ENCODE assay signal across 8 cellular contexts in genomic region chr19:1253514-1254080, GRCh38. TPM values are rescaled to one million over a fixed set of nuclear protein-coding genes. Genes with fewer than 3 reads are reported as not detected.
DNase-seq lines count a peak whose midpoint lies in the region; ATAC-seq and TF ChIP-seq lines count a peak whose summit lies in the region.

No MANE protein-coding gene starts in this region.

- intact Hi-C loops in Caco-2 (cut with micrococcal nuclease; ENCODE audit: unreplicated experiment) (loop anchor here (1.0 kb wide), 1 partner anchor 13 kb away; no protein-coding TSS in a partner anchor), esophagus squamous epithelium (cut with DNase I) (no loop called here), prostate gland (cut with DNase I) (no loop called here)

- in situ Hi-C loops in HAP-1 (cut with MboI; ENCODE audit: low sequenced_read_pairs) = no loop called here

- DNase-seq in Caco-2 = peak; percentile 95
- peak; percentile 95 to 98 for DNase-seq in SJSA1 (ENCODE audit: low read depth in 1 of 2, low spot score in 2 of 2)
- DNase-seq in esophagus squamous epithelium (lab: John Stamatoyannopoulos, UW) = no peak
- peak; percentile 76 for DNase-seq in prostate gland (ENCODE audit: low spot score)
- no peak for DNase-seq in D341Med (ENCODE audit: low spot score)
- DNase-seq in HAP-1 (ENCODE audit: low spot score in 2 of 2) = no peak

- peak overlapping the region; percentile 91 for H3K27ac Mint-ChIP-seq in Caco-2 (ENCODE audit: unreplicated experiment)

- CTCF ChIA-PET in Caco-2 (lab: Charles Lee) = interaction anchor here (1.4 to 2.2 kb wide), 3 partner anchors 9 to 15 kb away, joined by 3 to 37 read pairs (median 22); partner anchors contain the start of gene CIRBP

- H3K36me3 Mint-ChIP-seq in Caco-2 (ENCODE audit: insufficient read depth, unreplicated experiment) = peaks cover 96% of the 10 kb centered on the region

- H3K4me3 Mint-ChIP-seq in Caco-2 (ENCODE audit: unreplicated experiment) = peak overlapping the region; percentile 96

- H3K4me1 ChIP-seq in Caco-2 (peaks cover 38% of the 10 kb centered on the region), SJSA1 (replicated peaks) (peaks cover 57% of the 10 kb centered on the region), esophagus squamous epithelium (peaks cover 54 to 80% (median 63%) of the 10 kb centered on the region in 3 donors), prostate gland (replicated peaks) (peaks cover 39% of the 10 kb centered on the region), HAP-1 (no peaks in the 10 kb centered on the region)

- peaks cover 12% of the 10 kb centered on the region for H3K4me1 Mint-ChIP-seq in Caco-2 (ENCODE audit: low read depth, unreplicated experiment)

- H3K27me3 ChIP-seq in Caco-2 (replicated peaks; ENCODE audit: control insufficient read depth, insufficient read depth, low read length) (no peaks in the 10 kb centered on the region), SJSA1 (replicated peaks) (no peaks in the 10 kb centered on the region), esophagus squamous epithelium (no peaks in the 10 kb centered on the region), prostate gland (replicated peaks; ENCODE audit: insufficient read depth) (no peaks in the 10 kb centered on the region), HAP-1 (ENCODE audit: low read depth) (no peaks in the 10 kb centered on the region)

- POLR2A ChIA-PET in Caco-2 (lab: Charles Lee) = interaction anchor here (1.0 to 2.3 kb wide), 4 partner anchors 8 to 16 kb away, joined by 6 to 61 read pairs (median 22); partner anchors contain the start of gene CIRBP

- peak overlapping the region; percentile 62 for H3K4me3 ChIP-seq in Caco-2 (ENCODE audit: low read depth, low read length)
- peak overlapping the region; percentile 89 for H3K4me3 ChIP-seq in SJSA1
- peak overlapping the region; percentile 73 to 98 (median 90) for H3K4me3 ChIP-seq in esophagus squamous epithelium
- peak overlapping the region; percentile 87 to 95 for H3K4me3 ChIP-seq in prostate gland
- no peak overlapping the region for H3K4me3 ChIP-seq in HAP-1

- no peak for TF ChIP-seq CTCF in Caco-2 (IDR thresholded peaks at IDR 0.05; ENCODE audit: insufficient read depth in 1 of 2, low read depth in 1 of 2, low read length in 1 of 2, severe bottlenecking in 1 of 2, unreplicated experiment in 1 of 2)
- TF ChIP-seq CTCF in esophagus squamous epithelium (IDR thresholded peaks at IDR 0.05) = no peak
- no peak for TF ChIP-seq CTCF in prostate gland (IDR thresholded peaks at IDR 0.05)

- WGBS in esophagus squamous epithelium, 2 donors = 12 to 24% methylated on average over 4 to 11 of the region's 23 CpGs
- WGBS in prostate gland = 25% methylated on average over 23 of the region's 23 CpGs

- TF ChIP-seq POLR2A in esophagus squamous epithelium (IDR thresholded peaks at IDR 0.05) (no peak), prostate gland (IDR thresholded peaks at IDR 0.05) (no peak)

- H3K27me3 Mint-ChIP-seq in Caco-2 (ENCODE audit: insufficient read depth, unreplicated experiment) = no peaks in the 10 kb centered on the region

- H3K9me3 Mint-ChIP-seq in Caco-2 (ENCODE audit: unreplicated experiment) = no peaks in the 10 kb centered on the region

- H3K36me3 ChIP-seq in Caco-2 (ENCODE audit: control insufficient read depth, insufficient read depth, low read length) (peaks cover 17% of the 10 kb centered on the region), SJSA1 (peaks cover 83% of the 10 kb centered on the region), esophagus squamous epithelium (peaks cover 35 to 77% (median 38%) of the 10 kb centered on the region in 3 donors), prostate gland (peaks cover 16 to 31% of the 10 kb centered on the region in 2 donors), HAP-1 (replicated peaks) (peaks cover 54% of the 10 kb centered on the region)

- BruUV-seq in Caco-2 (replicated peaks; lab: Mats Ljungman, UMichigan) = no TSS peak

- ATAC-seq in activated CD4-positive, CD25-positive, alpha-beta regulatory T cell treated with anti-CD3 and anti-CD28 coated beads, Interleukin-2, amount 50 U/mL, for 24 hours = no peak
- no peak for ATAC-seq in GM21360 (IDR thresholded peaks at IDR 0.05; ENCODE audit: unreplicated experiment)

- peak overlapping the region; percentile 94 for H3K27ac ChIP-seq in SJSA1
- H3K27ac ChIP-seq in esophagus squamous epithelium = peak overlapping the region; percentile 98 to 100 (median 100)
- H3K27ac ChIP-seq in prostate gland = peak overlapping the region; percentile 97 to 100

- no peaks in the 10 kb centered on the region for H3K9me3 ChIP-seq in Caco-2
- no peaks in the 10 kb centered on the region; the same call in 1 of the 2 replicates for H3K9me3 ChIP-seq in SJSA1 (replicated peaks)
- no peaks in the 10 kb centered on the region for H3K9me3 ChIP-seq in esophagus squamous epithelium
- H3K9me3 ChIP-seq in prostate gland = no peaks in the 10 kb centered on the region
- no peaks in the 10 kb centered on the region for H3K9me3 ChIP-seq in HAP-1

RNA-seq across cellular contexts. Expression of gene MIDN, which starts 5.2 kb away (rescaled TPM):
- 125 and 128 TPM in 2 replicates for total RNA-seq in Caco-2 (2022)
- total RNA-seq in SJSA1 (2014; rRNA removed; shearing (Covaris generic)) = 3.7 and 7.2 TPM in 2 replicates
- 10 to 100 TPM; 12.4 to 65.0 (median 40.4) TPM for total RNA-seq in esophagus squamous epithelium
- total RNA-seq in prostate gland = 10 to 100 TPM; 35.8 to 42.9 TPM

RNA-seq across cellular contexts. Expression of gene ATP5F1D, which starts 12.0 kb away (rescaled TPM):
- 126 and 140 TPM in 2 replicates for total RNA-seq in Caco-2 (2022)
- 42.4 and 68.8 TPM in 2 replicates for total RNA-seq in SJSA1 (2014; rRNA removed; shearing (Covaris generic))
- 100 to 1,000 TPM in 3 of 4 donors, 10 to 100 TPM in 1; 83.4 to 171 (median 132) TPM for total RNA-seq in esophagus squamous epithelium
- 100 to 1,000 TPM; 109 to 151 TPM for total RNA-seq in prostate gland

RNA-seq across cellular contexts. Expression of gene CIRBP, which starts 15.5 kb away (rescaled TPM):
- total RNA-seq in Caco-2 (2022) (289 and 331 TPM in 2 replicates), esophagus squamous epithelium (100 to 1,000 TPM; 116 to 415 (median 238) TPM), prostate gland (100 to 1,000 TPM; 753 to 863 TPM)
- 314 and 318 TPM in 2 replicates for total RNA-seq in SJSA1 (2014; rRNA removed; shearing (Covaris generic))

RNA-seq across cellular contexts. Expression of gene CBARP, which starts 15.8 kb away (rescaled TPM):
- 7.3 and 9.7 TPM in 2 replicates for total RNA-seq in Caco-2 (2022)
- 0.50 and 1.6 TPM in 2 replicates for total RNA-seq in SJSA1 (2014; rRNA removed; shearing (Covaris generic))
- total RNA-seq in esophagus squamous epithelium = 1 to 10 TPM in 3 of 4 donors, under 1 TPM in 1; 0.38 to 1.6 (median 1.2) TPM
- 1 to 10 TPM in 1 of 2 donors, under 1 TPM in 1; 0.68 to 4.4 TPM for total RNA-seq in prostate gland

RNA-seq across cellular contexts. Expression of gene FAM174C, which starts 21.7 kb away (rescaled TPM):
- total RNA-seq in Caco-2 (2022) (51.0 and 56.3 TPM in 2 replicates), esophagus squamous epithelium (10 to 100 TPM; 31.5 to 69.8 (median 50.5) TPM), prostate gland (10 to 100 TPM; 95.1 to 98.7 TPM)
- total RNA-seq in SJSA1 (2014; rRNA removed; shearing (Covaris generic)) = 32.2 and 40.6 TPM in 2 replicates

Comparison
In these comparisons a context has a peak if more than half of its experiments do, and no peak if none do; other contexts are left out.
1. DNase-seq: peak in Caco-2 (2 of 2), SJSA1 (2 of 2) and prostate gland (single experiment); none in esophagus squamous epithelium (single experiment), D341Med (single experiment) and HAP-1 (0 of 2).
2. Peak in every context shown above with its lines, with median percentiles within 50 percentile points of each other: H3K27ac ChIP-seq.